ENCODE assay signal across 19 cellular contexts in genomic region chr5:4994994-4995393, GRCh38.
A peak's percentile ranks its signal among the peaks of the same experiment; 100 is the strongest.
DNase-seq lines count a peak whose midpoint lies in the region; ATAC-seq, FAIRE-seq and TF ChIP-seq lines count a peak whose summit lies in the region.
"Had no signal": no experiment of that assay in that cellular context is flagged by ENCODE, and none has a peak within 500 bp of the region (broad histone marks: within the 10 kb centered on the region; RNA-seq: fewer than 3 reads in every experiment).

No MANE protein-coding gene starts in this region.

- no TSS peak for BruUV-seq in K562 (replicated peaks; lab: Mats Ljungman, UMichigan)

- TF ChIP-seq RAD21 in Ishikawa (IDR thresholded peaks at IDR 0.05; ENCODE audit: low read depth) (no peak), K562 (CRISPR knock-in tag; conservative IDR thresholded peaks at IDR 0.05 in 1 of 2, IDR thresholded peaks at IDR 0.05 in 1 of 2) (no peak)

- H3K36me3 ChIP-seq in BJ (ENCODE audit: control insufficient read depth, insufficient read depth, low read length) (no peaks in the 10 kb centered on the region), K562 (ENCODE audit: control insufficient read depth, insufficient read depth, low read length) (no peaks in the 10 kb centered on the region), HAP-1 (replicated peaks) (no peaks in the 10 kb centered on the region)

- H3K9me3 ChIP-seq in K562 (replicated peaks; ENCODE audit: control insufficient read depth, insufficient read depth, low read depth, low read length) (no peaks in the 10 kb centered on the region), HAP-1 (no peaks in the 10 kb centered on the region)

- H3K27ac ChIP-seq in K562 (ENCODE audit: extremely low read depth, low read depth, low read length), result no peak overlapping the region
- H3K27ac ChIP-seq: dorsolateral prefrontal cortex, PC-9 had no signal

- TF ChIP-seq CTCF in BJ (IDR thresholded peaks at IDR 0.05; ENCODE audit: insufficient read depth, low read depth, low read length) (no peak), K562 (IDR thresholded peaks at IDR 0.05 in 2 of 3, conservative IDR thresholded peaks at IDR 0.05 in 1 of 3; ENCODE audit: insufficient read depth in 2 of 3, low read depth in 1 of 3, low read length in 3 of 3) (no peak)

- TF ChIP-seq POLR2A in K562 (conservative IDR thresholded peaks at IDR 0.05), result no peak

- CTCF ChIA-PET in BJ (lab: Yijun Ruan, JAX) (interaction anchor here (1.0 kb wide), 1 partner anchor 146 kb away, joined by 3 read pairs; no protein-coding TSS in a partner anchor), K562 (lab: Yijun Ruan, JAX; ENCODE audit: low intra/inter-chr PET ratio) (no interaction called here)

- TF ChIP-seq EP300 in Ishikawa (IDR thresholded peaks at IDR 0.05; ENCODE audit: borderline replicate concordance), result no peak
- TF ChIP-seq EP300 in K562 (IDR thresholded peaks at IDR 0.05; ENCODE audit: low read length), result no peak

- POLR2A ChIA-PET in BJ (lab: Charles Lee) (no interaction called here), K562 (lab: Yijun Ruan, JAX) (no interaction called here)

- no peaks in the 10 kb centered on the region for H3K79me2 ChIP-seq in K562 (ENCODE audit: control insufficient read depth, insufficient read depth, low read length)

- H3K4me2 ChIP-seq in K562 (ENCODE audit: insufficient read depth, low read length), result no peak overlapping the region
- H3K4me2 ChIP-seq: GM23338, PC-9 had no signal

- H3K4me1 ChIP-seq in K562 (replicated peaks in 1 of 2; ENCODE audit: control insufficient read depth in 2 of 2, insufficient read depth in 2 of 2, low read length in 2 of 2) (no peaks in the 10 kb centered on the region), HAP-1 (no peaks in the 10 kb centered on the region)

- 0% methylated on average over 4 of the region's 4 CpGs for WGBS in K562 (ENCODE audit: insufficient coverage, low coverage, missing lambda C conversion rate)

- H4K20me1 ChIP-seq in K562 (replicated peaks; ENCODE audit: control insufficient read depth, insufficient read depth, low read length), result no peaks in the 10 kb centered on the region

- H3K9me1 ChIP-seq in K562 (ENCODE audit: control insufficient read depth, insufficient read depth, low read length), result no peaks in the 10 kb centered on the region

- H3K27me3 ChIP-seq in BJ (ENCODE audit: control insufficient read depth, insufficient read depth, low read length) (no peaks in the 10 kb centered on the region), K562 (ENCODE audit: control insufficient read depth in 2 of 2, insufficient read depth in 2 of 2, low read length in 2 of 2) (no peaks in the 10 kb centered on the region), HAP-1 (ENCODE audit: low read depth) (no peaks in the 10 kb centered on the region)

- peak; percentile 15 for DNase-seq in BJ (ENCODE audit: low read depth)
- DNase-seq in K562 (ENCODE audit: extremely low read depth in 1 of 4, low spot score in 3 of 4), result no peak
- DNase-seq in kidney tubule cell (ENCODE audit: low spot score), result peak; percentile 76
- DNase-seq in HAP-1 (ENCODE audit: low spot score in 2 of 2), result no peak
- no peak for DNase-seq in NK-92 (lab: John Stamatoyannopoulos, UW; ENCODE audit: unreplicated experiment)
- DNase-seq: activated CD4-positive, alpha-beta T cell treated with anti-CD3 and anti-CD28 coated beads, Interleukin-2, amount 10 ng/mL, durations not matched to agents 24 days and 14 days; activated T-cell treated with anti-CD3 and anti-CD28 coated beads, Interleukin-2, amount 50 U/mL, for 4 hours; amniotic stem cell; CD4-positive, alpha-beta memory T cell; dorsolateral prefrontal cortex; GF-D8; kidney; MV-4-11; NCI-H345; PC-9 had no signal

- intact Hi-C loops in K562 (cut with micrococcal nuclease), result no loop called here

- H2AFZ ChIP-seq in K562 (ENCODE audit: low read depth, low read length), result no peak overlapping the region
- H2AFZ ChIP-seq: GM23338, PC-9 had no signal

- H3K4me3 ChIP-seq in BJ (ENCODE audit: low read depth, low read length) (no peak overlapping the region), K562 (no peak overlapping the region), HAP-1 (no peak overlapping the region)
- H3K4me3 ChIP-seq: dorsolateral prefrontal cortex, GM23338, PC-9 had no signal

- H3K9ac ChIP-seq in K562 (ENCODE audit: insufficient read depth in 1 of 2, low read depth in 2 of 2, low read length in 2 of 2), result no peak overlapping the region

- FAIRE-seq in K562 (lab: Jason Lieb, UNC), result no peak
- FAIRE-seq: kidney had no signal

- in situ Hi-C loops in K562 (cut with MboI), result no loop called here
- in situ Hi-C loops in HAP-1 (cut with MboI; ENCODE audit: low sequenced_read_pairs), result no loop called here

- no peak for ATAC-seq in K562
- ATAC-seq in HG02588 (IDR thresholded peaks at IDR 0.05; ENCODE audit: unreplicated experiment), result no peak
- ATAC-seq in HG03520 (IDR thresholded peaks at IDR 0.05; ENCODE audit: unreplicated experiment), result no peak
- ATAC-seq: activated T-cell treated with anti-CD3 and anti-CD28 coated beads, Interleukin-2, amount 50 U/mL, for 4 hours; GM23338 had no signal

TF ChIP-seq in Ishikawa, 13 proteins besides CTCF, POLR2A, EP300 and RAD21:
- TF ChIP-seq EGR1 (IDR thresholded peaks at IDR 0.05), result no peak
- peak; percentile 45; the same call in 1 of the 2 replicates for TF ChIP-seq CEBPB (IDR thresholded peaks at IDR 0.05)
- no peak for TF ChIP-seq MAX (IDR thresholded peaks at IDR 0.05)

TF ChIP-seq in K562, 482 proteins besides CTCF, POLR2A, EP300 and RAD21:
- TF ChIP-seq CEBPG (CRISPR knock-in tag; IDR thresholded peaks at IDR 0.05) (no peak), CEBPG (tag; conservative IDR thresholded peaks at IDR 0.05 in 1 of 2, IDR thresholded peaks at IDR 0.05 in 1 of 2) (peak; percentile 57 to 90), CEBPB (tag; IDR thresholded peaks at IDR 0.05) (peak; percentile 93), ELF2 (CRISPR knock-in tag; IDR thresholded peaks at IDR 0.05) (no peak)

Comparison
In these comparisons a context has a peak if more than half of its experiments do, and no peak if none do; other contexts are left out.
1. DNase-seq: peak in BJ (single experiment) and kidney tubule cell (single experiment); none in K562 (0 of 4), HAP-1 (0 of 2) and NK-92 (single experiment).